ENCODE assay signal across 9 cellular contexts in genomic region chr19:8343483-8343844, GRCh38. TPM values are rescaled to one million over a fixed set of nuclear protein-coding genes. Genes with fewer than 3 reads are reported as not detected.
DNase-seq lines count a peak whose midpoint lies in the region; ATAC-seq and TF ChIP-seq lines count a peak whose summit lies in the region.
"Had no signal": no experiment of that assay in that cellular context is flagged by ENCODE, and none has a peak within 500 bp of the region (broad histone marks: within the 10 kb centered on the region; RNA-seq: fewer than 3 reads in every experiment).

No MANE protein-coding gene starts in this region.

- POLR2A ChIA-PET in activated B cell treated with CpG ODN at 0.5 μM for 24 hours (lab: Charles Lee), result interaction anchor here (0.6 kb wide), 1 partner anchor 49 kb away, joined by 6 read pairs; no protein-coding TSS in a partner anchor

- no peaks in the 10 kb centered on the region for H3K27me3 ChIP-seq in mesendoderm (ENCODE audit: insufficient read depth, low read length, poor library complexity)

- intact Hi-C loops in activated B cell treated with CpG ODN at 0.5 μM for 24 hours (cut with micrococcal nuclease), result loop anchor here (1.0 to 5.0 kb wide), 3 partner anchors 35 to 169 kb away; partner anchors contain the start of genes CD320, RAB11B and ZNF414

- H3K79me2 ChIP-seq in mesendoderm (ENCODE audit: control insufficient read depth, insufficient read depth, low read length), result no peaks in the 10 kb centered on the region

- no peaks in the 10 kb centered on the region for H3K9me3 Mint-ChIP-seq in T-helper 1 cell treated with Interleukin-12 subunit alpha and Interleukin-12 subunit beta and Interleukin-4 antibody, amounts not matched to agents 30 μg/mL and 1 μg/mL, for 36 hours
- no peaks in the 10 kb centered on the region for H3K9me3 Mint-ChIP-seq in activated B cell treated with CpG ODN at 0.5 μM for 24 hours
- no peaks in the 10 kb centered on the region for H3K9me3 Mint-ChIP-seq in stimulated activated memory B cell treated with anti-CD40 and anti-IgM and Interleukin-4, amounts not matched to agents 10 μg/mL and 1 μg/mL and 100 μg/mL, for 72 hours

- H4K5ac ChIP-seq in mesendoderm (ENCODE audit: low read length), result no peak overlapping the region

- no peak overlapping the region for H3K9ac ChIP-seq in mesendoderm (ENCODE audit: low read length)

- no peak overlapping the region for H3K56ac ChIP-seq in mesendoderm (ENCODE audit: low read length)

- H3K4me3 ChIP-seq in fibroblast of villous mesenchyme (ENCODE audit: low read depth, low read length) (peak overlapping the region; percentile 68), mesendoderm (ENCODE audit: low read length) (no peak overlapping the region)

- H3K4me1 ChIP-seq in mesendoderm (ENCODE audit: control insufficient read depth, low read depth, low read length), result no peaks in the 10 kb centered on the region

- H2BK5ac ChIP-seq in mesendoderm (ENCODE audit: low read length), result no peak overlapping the region

- no peak overlapping the region for H3K27ac Mint-ChIP-seq in T-helper 1 cell treated with Interleukin-12 subunit alpha and Interleukin-12 subunit beta and Interleukin-4 antibody, amounts not matched to agents 30 μg/mL and 1 μg/mL, for 36 hours
- no peak overlapping the region for H3K27ac Mint-ChIP-seq in activated B cell treated with CpG ODN at 0.5 μM for 24 hours
- no peak overlapping the region for H3K27ac Mint-ChIP-seq in stimulated activated memory B cell treated with anti-CD40 and anti-IgM and Interleukin-4, amounts not matched to agents 10 μg/mL and 1 μg/mL and 100 μg/mL, for 72 hours

- no peak overlapping the region for H2AK5ac ChIP-seq in mesendoderm (ENCODE audit: low read length)

- H3K36me3 ChIP-seq in mesendoderm (ENCODE audit: control insufficient read depth, insufficient read depth, low read length), result no peaks in the 10 kb centered on the region
- H3K36me3 ChIP-seq: neutrophil had no signal

- no CpG with 5 or more reads among the region's 11 CpGs for WGBS in mesendoderm (ENCODE audit: extremely low coverage, insufficient coverage, low lambda C conversion rate)

- CTCF ChIA-PET in activated B cell treated with CpG ODN at 0.5 μM for 24 hours (lab: Charles Lee), result interaction anchor here (1.2 kb wide), 1 partner anchor 8 kb away, joined by 4 read pairs; no protein-coding TSS in a partner anchor

- no peak overlapping the region for H3K27ac ChIP-seq in mesendoderm (ENCODE audit: low read depth, low read length)
- H3K27ac ChIP-seq: neutrophil had no signal

- no peak for TF ChIP-seq CTCF in activated B cell treated with CpG ODN at 0.5 μM for 24 hours (IDR thresholded peaks at IDR 0.05)
- no peak for TF ChIP-seq CTCF in fibroblast of villous mesenchyme (IDR thresholded peaks at IDR 0.05; ENCODE audit: insufficient read depth, low read depth, low read length)

- H3K79me1 ChIP-seq in mesendoderm (ENCODE audit: low read length), result no peaks in the 10 kb centered on the region

- no peak overlapping the region for H2BK120ac ChIP-seq in mesendoderm (ENCODE audit: low read depth, low read length)

- H3K4ac ChIP-seq in mesendoderm (ENCODE audit: low read depth, low read length), result no peak overlapping the region

- peak overlapping the region; percentile 69 for H3K4me3 Mint-ChIP-seq in T-helper 1 cell treated with Interleukin-12 subunit alpha and Interleukin-12 subunit beta and Interleukin-4 antibody, amounts not matched to agents 30 μg/mL and 1 μg/mL, for 36 hours
- H3K4me3 Mint-ChIP-seq in activated B cell treated with CpG ODN at 0.5 μM for 24 hours, result peak overlapping the region; percentile 75
- H3K4me3 Mint-ChIP-seq in stimulated activated memory B cell treated with anti-CD40 and anti-IgM and Interleukin-4, amounts not matched to agents 10 μg/mL and 1 μg/mL and 100 μg/mL, for 72 hours, result peak overlapping the region; percentile 72

- peaks cover 45% of the 10 kb centered on the region for H3K27me3 Mint-ChIP-seq in T-helper 1 cell treated with Interleukin-12 subunit alpha and Interleukin-12 subunit beta and Interleukin-4 antibody, amounts not matched to agents 30 μg/mL and 1 μg/mL, for 36 hours (ENCODE audit: low read depth)
- H3K27me3 Mint-ChIP-seq in activated B cell treated with CpG ODN at 0.5 μM for 24 hours, result peaks cover 17% of the 10 kb centered on the region
- H3K27me3 Mint-ChIP-seq in stimulated activated memory B cell treated with anti-CD40 and anti-IgM and Interleukin-4, amounts not matched to agents 10 μg/mL and 1 μg/mL and 100 μg/mL, for 72 hours, result peaks cover 54% of the 10 kb centered on the region

- peaks cover 2% of the 10 kb centered on the region for H3K4me1 Mint-ChIP-seq in T-helper 1 cell treated with Interleukin-12 subunit alpha and Interleukin-12 subunit beta and Interleukin-4 antibody, amounts not matched to agents 30 μg/mL and 1 μg/mL, for 36 hours (ENCODE audit: low read depth)
- peaks cover 6% of the 10 kb centered on the region for H3K4me1 Mint-ChIP-seq in activated B cell treated with CpG ODN at 0.5 μM for 24 hours
- H3K4me1 Mint-ChIP-seq in stimulated activated memory B cell treated with anti-CD40 and anti-IgM and Interleukin-4, amounts not matched to agents 10 μg/mL and 1 μg/mL and 100 μg/mL, for 72 hours, result peaks cover 16% of the 10 kb centered on the region

- no peak for DNase-seq in T-helper 1 cell
- no peak for DNase-seq in activated B cell treated with CpG ODN at 0.5 μM for 24 hours
- DNase-seq in fibroblast of villous mesenchyme (ENCODE audit: low read depth), result no peak
- no peak for DNase-seq in mesendoderm
- no peak for DNase-seq in NCI-H526 (lab: John Stamatoyannopoulos, UW)

- no peak overlapping the region for H4K8ac ChIP-seq in mesendoderm (ENCODE audit: low read depth, low read length)

- no peak overlapping the region for H3K18ac ChIP-seq in mesendoderm (ENCODE audit: low read length)

- no peak for ATAC-seq in activated B cell treated with CpG ODN at 0.5 μM for 24 hours (ENCODE audit: low read depth)
- ATAC-seq in stimulated activated memory B cell treated with anti-CD40 and anti-IgM and Interleukin-4, amounts not matched to agents 10 μg/mL and 1 μg/mL and 100 μg/mL, for 72 hours, result no peak
- no peak for ATAC-seq in HG02571 (IDR thresholded peaks at IDR 0.05; ENCODE audit: unreplicated experiment)

- no peak overlapping the region for H2BK15ac ChIP-seq in mesendoderm (replicated peaks; ENCODE audit: low read depth)

- no peak overlapping the region for H3K23ac ChIP-seq in mesendoderm (ENCODE audit: low read length)

- H3K4me2 ChIP-seq in mesendoderm (ENCODE audit: low read length), result no peak overlapping the region

- H3K36me3 Mint-ChIP-seq in T-helper 1 cell treated with Interleukin-12 subunit alpha and Interleukin-12 subunit beta and Interleukin-4 antibody, amounts not matched to agents 30 μg/mL and 1 μg/mL, for 36 hours (ENCODE audit: low read depth), result no peaks in the 10 kb centered on the region
- H3K36me3 Mint-ChIP-seq in activated B cell treated with CpG ODN at 0.5 μM for 24 hours (ENCODE audit: low read depth), result no peaks in the 10 kb centered on the region
- no peaks in the 10 kb centered on the region for H3K36me3 Mint-ChIP-seq in stimulated activated memory B cell treated with anti-CD40 and anti-IgM and Interleukin-4, amounts not matched to agents 10 μg/mL and 1 μg/mL and 100 μg/mL, for 72 hours

RNA-seq across cellular contexts. Expression of gene KANK3, which starts 0.4 kb away (rescaled TPM):
- total RNA-seq in activated B cell treated with CpG ODN at 0.5 μM for 24 hours (0.07 and 0.29 TPM in 2 replicates), fibroblast of villous mesenchyme (under 0.01 and 0.64 TPM in 2 replicates)
- 0.41 TPM for polyA plus RNA-seq in mesendoderm (2013, experiment 1 of 2)
- polyA plus RNA-seq in mesendoderm (2013, experiment 2 of 2), result 0.50 TPM

RNA-seq across cellular contexts. Expression of gene ANGPTL4, which starts 20.5 kb away (rescaled TPM):
- total RNA-seq in activated B cell treated with CpG ODN at 0.5 μM for 24 hours (not detected in 2 replicates), fibroblast of villous mesenchyme (0.64 and 1.3 TPM in 2 replicates)
- 0.22 TPM for polyA plus RNA-seq in mesendoderm (2013, experiment 1 of 2)
- 0.18 TPM for polyA plus RNA-seq in mesendoderm (2013, experiment 2 of 2)

RNA-seq across cellular contexts. Expression of gene RPS28, which starts 22.2 kb away (rescaled TPM):
- total RNA-seq in activated B cell treated with CpG ODN at 0.5 μM for 24 hours (3,149 and 3,168 TPM in 2 replicates), fibroblast of villous mesenchyme (86.4 and 117 TPM in 2 replicates)
- 1,804 TPM for polyA plus RNA-seq in mesendoderm (2013, experiment 1 of 2)
- 1,761 TPM for polyA plus RNA-seq in mesendoderm (2013, experiment 2 of 2)

RNA-seq across cellular contexts. Expression of gene NDUFA7, which starts 22.3 kb away (rescaled TPM):
- total RNA-seq in activated B cell treated with CpG ODN at 0.5 μM for 24 hours, result 31.1 and 35.8 TPM in 2 replicates
- total RNA-seq in fibroblast of villous mesenchyme, result 9.1 and 18.4 TPM in 2 replicates
- polyA plus RNA-seq in mesendoderm (2013, experiment 1 of 2), result 140 TPM
- polyA plus RNA-seq in mesendoderm (2013, experiment 2 of 2), result 141 TPM

RNA-seq across cellular contexts. Expression of gene CD320, which starts 35.3 kb away (rescaled TPM):
- 23.7 and 24.6 TPM in 2 replicates for total RNA-seq in activated B cell treated with CpG ODN at 0.5 μM for 24 hours
- total RNA-seq in fibroblast of villous mesenchyme, result 18.1 and 29.0 TPM in 2 replicates
- polyA plus RNA-seq in mesendoderm (2013, experiment 1 of 2), result 44.9 TPM
- polyA plus RNA-seq in mesendoderm (2013, experiment 2 of 2), result 45.2 TPM

Comparison
In these comparisons a context has a peak if more than half of its experiments do, and no peak if none do; other contexts are left out.
1. RNA of gene RPS28, which starts 22.2 kb away (total RNA-seq): 3,149 to 3,168 TPM in activated B cell treated with CpG ODN at 0.5 μM for 24 hours; 86.4 to 117 TPM in fibroblast of villous mesenchyme; every median in the first group is over 10 times any median in the second.
2. Peak in every context shown above with its lines, with median percentiles within 50 percentile points of each other: H3K4me3 Mint-ChIP-seq.